In genomic region chr12:116910280-116910644, GRCh38 we compare ENCODE assay signal across 8 cellular contexts. TPM values are rescaled to one million over a fixed set of nuclear protein-coding genes. Genes with fewer than 3 reads are reported as not detected.
A peak's percentile ranks its signal among the peaks of the same experiment; 100 is the strongest.
DNase-seq lines count a peak whose midpoint lies in the region; ATAC-seq and TF ChIP-seq lines count a peak whose summit lies in the region.

No MANE protein-coding gene starts in this region.

- H3K27ac ChIP-seq in DOHH2 (ENCODE audit: low read depth, low read length) (peak overlapping the region; percentile 33; the same call in 1 of the 2 replicates), RWPE1 (peak overlapping the region; percentile 80; the same call in 1 of the 2 replicates), esophagus muscularis mucosa (replicated peaks in 1 of 4) (peak overlapping the region in 3 of 4 donors; percentile 84 to 92 (median 87))

- TF ChIP-seq CTCF in DOHH2 (IDR thresholded peaks at IDR 0.05; ENCODE audit: low read depth, low read length, poor library complexity, severe bottlenecking) (no peak), RWPE1 (conservative IDR thresholded peaks at IDR 0.05; ENCODE audit: low read depth) (no peak), esophagus muscularis mucosa (IDR thresholded peaks at IDR 0.05) (no peak), progenitor cell of endocrine pancreas (IDR thresholded peaks at IDR 0.05; ENCODE audit: unreplicated experiment) (no peak)

- H3K9me3 ChIP-seq in DOHH2 (ENCODE audit: control insufficient read depth, insufficient read depth, low read length): no peaks in the 10 kb centered on the region
- H3K9me3 ChIP-seq in esophagus muscularis mucosa: no peaks in the 10 kb centered on the region

- CTCF ChIA-PET in RWPE1 (lab: Yijun Ruan, JAX): interaction anchor here (0.7 kb wide), 1 partner anchor 30 kb away, joined by 3 read pairs; no protein-coding TSS in a partner anchor

- H3K27me3 ChIP-seq in DOHH2 (ENCODE audit: control insufficient read depth, low read length): no peaks in the 10 kb centered on the region
- H3K27me3 ChIP-seq in esophagus muscularis mucosa: peaks cover 0 to 5% (median 0%) of the 10 kb centered on the region in 4 donors

- H3K36me3 ChIP-seq in DOHH2 (ENCODE audit: control insufficient read depth, low read length): peaks cover 11% of the 10 kb centered on the region
- H3K36me3 ChIP-seq in esophagus muscularis mucosa: peaks cover 0 to 3% (median 1%) of the 10 kb centered on the region in 4 donors

- no peak for TF ChIP-seq POLR2A in esophagus muscularis mucosa (IDR thresholded peaks at IDR 0.05; ENCODE audit: low read depth)

- POLR2A ChIA-PET in RWPE1 (lab: Yijun Ruan, JAX; ENCODE audit: low non-redundant PET): no interaction called here

- H4K20me1 ChIP-seq in DOHH2 (ENCODE audit: control insufficient read depth, insufficient read depth, low read depth, low read length): no peaks in the 10 kb centered on the region

- H3K27me3 Mint-ChIP-seq in progenitor cell of endocrine pancreas: peaks cover 3% of the 10 kb centered on the region

- H3K36me3 Mint-ChIP-seq in progenitor cell of endocrine pancreas (ENCODE audit: insufficient read depth): no peaks in the 10 kb centered on the region

- no peaks in the 10 kb centered on the region for H3F3A ChIP-seq in DOHH2 (ENCODE audit: control insufficient read depth, insufficient read depth)

- peaks cover 11% of the 10 kb centered on the region for H3K4me1 Mint-ChIP-seq in progenitor cell of endocrine pancreas (ENCODE audit: low read depth)

- H3K4me2 ChIP-seq in DOHH2 (ENCODE audit: low read length): peak overlapping the region; percentile 95

- 61% methylated on average over 4 of the region's 4 CpGs for WGBS in esophagus muscularis mucosa

- DNase-seq in RWPE1 (ENCODE audit: low spot score) (no peak), esophagus muscularis mucosa (ENCODE audit: extremely low spot score) (no peak), progenitor cell of endocrine pancreas (ENCODE audit: low spot score, unreplicated experiment) (no peak), putamen (ENCODE audit: low spot score) (no peak), epidermal melanocyte (ENCODE audit: insufficient read length, low spot score) (no peak)

- peak overlapping the region; percentile 89 for H3K4me3 Mint-ChIP-seq in progenitor cell of endocrine pancreas (ENCODE audit: low read depth)

- H3K4me3 ChIP-seq in DOHH2 (ENCODE audit: low read length): peak overlapping the region; percentile 69
- H3K4me3 ChIP-seq in esophagus muscularis mucosa: peak overlapping the region; percentile 76 to 98 (median 88)

- peaks cover 3% of the 10 kb centered on the region for H3K9me3 Mint-ChIP-seq in progenitor cell of endocrine pancreas (ENCODE audit: low read depth)

- no peak for ATAC-seq in GM18861 (IDR thresholded peaks at IDR 0.05; ENCODE audit: unreplicated experiment)
- no peak for ATAC-seq in HG03439 (IDR thresholded peaks at IDR 0.05; ENCODE audit: unreplicated experiment)

- TF ChIP-seq EP300 in esophagus muscularis mucosa (IDR thresholded peaks at IDR 0.05): no peak

- H3K79me2 ChIP-seq in DOHH2 (ENCODE audit: control insufficient read depth, low read length): peaks cover 48% of the 10 kb centered on the region

- no peaks in the 10 kb centered on the region for H3K9me2 ChIP-seq in DOHH2 (replicated peaks; ENCODE audit: control insufficient read depth, low read length)

- H3K27ac Mint-ChIP-seq in progenitor cell of endocrine pancreas: peak overlapping the region; percentile 88

- H3K4me1 ChIP-seq in DOHH2 (ENCODE audit: control insufficient read depth, low read length): peaks cover 19% of the 10 kb centered on the region
- H3K4me1 ChIP-seq in esophagus muscularis mucosa: peaks cover 2 to 27% (median 22%) of the 10 kb centered on the region in 4 donors

- intact Hi-C loops in esophagus muscularis mucosa (cut with DNase I): loop anchor here (10.0 kb wide), 1 partner anchor 95 kb away; no protein-coding TSS in a partner anchor

RNA-seq across cellular contexts. Expression of gene FBXW8, which starts 0.5 kb away (rescaled TPM):
- total RNA-seq in esophagus muscularis mucosa (10 to 100 TPM; 11.9 to 13.9 (median 13.3) TPM), progenitor cell of endocrine pancreas (32.6 and 33.8 TPM in 2 replicates)

RNA-seq across cellular contexts. Expression of gene HRK, which starts 29.0 kb away (rescaled TPM):
- under 1 TPM in 2 of 4 donors, not detected in 2; 0.11 to 0.17 TPM for total RNA-seq in esophagus muscularis mucosa
- 5.5 and 6.9 TPM in 2 replicates for total RNA-seq in progenitor cell of endocrine pancreas

Comparison
In these comparisons a context has a peak if more than half of its experiments do, and no peak if none do; other contexts are left out.
1. H3K27ac ChIP-seq: peak in every context shown above with its lines; median percentile 87 in esophagus muscularis mucosa; 80 in RWPE1; 33 in DOHH2.